ENCODE assay signal across 18 cellular contexts in genomic region chr13:105908581-105908980, GRCh38.
DNase-seq lines count a peak whose midpoint lies in the region; ATAC-seq, FAIRE-seq and TF ChIP-seq lines count a peak whose summit lies in the region.
"Had no signal": no experiment of that assay in that cellular context is flagged by ENCODE, and none has a peak within 500 bp of the region (broad histone marks: within the 10 kb centered on the region; RNA-seq: fewer than 3 reads in every experiment).

No MANE protein-coding gene starts in this region.

- ATAC-seq in GM21619 (IDR thresholded peaks at IDR 0.05; ENCODE audit: unreplicated experiment), result no peak
- ATAC-seq: CD8-positive, alpha-beta T cell; right cardiac atrium had no signal

- peak; percentile 37 for FAIRE-seq in RCC 7860 (lab: Jason Lieb, UNC)
- FAIRE-seq: colon had no signal

- peak overlapping the region; percentile 73 to 92 (median 89) for H3K4me2 ChIP-seq in BLaER1 treated with 17β-estradiol and CSF1 and Interleukin-3, amounts not matched to agents 10 nM and 100 nM
- H3K4me2 ChIP-seq: hepatocyte had no signal

- H4K20me1 ChIP-seq in BLaER1 treated with 17β-estradiol and CSF1 and Interleukin-3, amounts not matched to agents 10 nM and 100 nM, result peaks cover 0 to 4% (median 0%) of the 10 kb centered on the region in 11 experiments; a peak in 1 of 22 replicates

- no peak overlapping the region for H3K9ac ChIP-seq in BLaER1 treated with 17β-estradiol and CSF1 and Interleukin-3, amounts not matched to agents 10 nM and 100 nM

- H3K27me3 ChIP-seq in BLaER1 treated with 17β-estradiol and CSF1 and Interleukin-3, amounts not matched to agents 10 nM and 100 nM, result peaks cover 0 to 12% (median 0%) of the 10 kb centered on the region in 11 experiments; a peak in 1 of 22 replicates
- H3K27me3 ChIP-seq: hepatocyte had no signal

- no peaks in the 10 kb centered on the region for H3K36me3 ChIP-seq in BLaER1 treated with 17β-estradiol and CSF1 and Interleukin-3, amounts not matched to agents 10 nM and 100 nM
- H3K36me3 ChIP-seq: HAP-1 had no signal

- H3K27ac ChIP-seq in BLaER1 treated with 17β-estradiol and CSF1 and Interleukin-3, amounts not matched to agents 10 nM and 100 nM, result peak overlapping the region in 4 of 11 experiments; percentile 1 to 47 (median 20); a peak in 6 of 22 replicates
- H3K27ac ChIP-seq: epithelial cell of prostate, hepatocyte, HL-60 had no signal

- H3K4me1 ChIP-seq in BLaER1 treated with 17β-estradiol and CSF1 and Interleukin-3, amounts not matched to agents 10 nM and 100 nM, result peaks cover 17 to 26% (median 21%) of the 10 kb centered on the region in 10 experiments
- H3K4me1 ChIP-seq: HAP-1 had no signal

- peak overlapping the region in 9 of 10 experiments; percentile 6 to 46 (median 34); a peak in 10 of 20 replicates for H3K4me3 ChIP-seq in BLaER1 treated with 17β-estradiol and CSF1 and Interleukin-3, amounts not matched to agents 10 nM and 100 nM
- H3K4me3 ChIP-seq in foreskin fibroblast (ENCODE audit: low read depth in 1 of 2, low read length in 2 of 2), result no peak overlapping the region
- H3K4me3 ChIP-seq: HAP-1, hepatocyte had no signal

- DNase-seq in GM04503 (ENCODE audit: low read depth) (peak; percentile 8), RCC 7860 (ENCODE audit: low spot score) (peak; percentile 50), foreskin fibroblast (peak; percentile 26 to 32), NCI-H226 (no peak), foreskin melanocyte (no peak), activated gamma-delta T cell treated with Interleukin-2 at 50 U/mL for 16 hours (no peak)
- DNase-seq: CD8-positive, alpha-beta T cell; GF-D8; NCI-H2171; right cardiac atrium; SW 1271 had no signal

- no peaks in the 10 kb centered on the region for H3K9me3 ChIP-seq in BLaER1 treated with 17β-estradiol and CSF1 and Interleukin-3, amounts not matched to agents 10 nM and 100 nM (replicated peaks in 1 of 11)
- H3K9me3 ChIP-seq: HAP-1 had no signal

- TF ChIP-seq CTCF in foreskin fibroblast (IDR thresholded peaks at IDR 0.05; ENCODE audit: low read depth, low read length), result no peak

Comparison
In these comparisons a context has a peak if more than half of its experiments do, and no peak if none do; other contexts are left out.
1. H3K4me3 ChIP-seq: peak in BLaER1 treated with 17β-estradiol and CSF1 and Interleukin-3, amounts not matched to agents 10 nM and 100 nM (9 of 10); none in foreskin fibroblast (0 of 2).
2. DNase-seq: peak in GM04503 (single experiment), RCC 7860 (single experiment) and foreskin fibroblast (2 of 2); none in NCI-H226 (single experiment), foreskin melanocyte (single experiment) and activated gamma-delta T cell treated with Interleukin-2 at 50 U/mL for 16 hours (single experiment).